19 cellular contexts compared by ENCODE assay signal in the genomic region with DNA sequence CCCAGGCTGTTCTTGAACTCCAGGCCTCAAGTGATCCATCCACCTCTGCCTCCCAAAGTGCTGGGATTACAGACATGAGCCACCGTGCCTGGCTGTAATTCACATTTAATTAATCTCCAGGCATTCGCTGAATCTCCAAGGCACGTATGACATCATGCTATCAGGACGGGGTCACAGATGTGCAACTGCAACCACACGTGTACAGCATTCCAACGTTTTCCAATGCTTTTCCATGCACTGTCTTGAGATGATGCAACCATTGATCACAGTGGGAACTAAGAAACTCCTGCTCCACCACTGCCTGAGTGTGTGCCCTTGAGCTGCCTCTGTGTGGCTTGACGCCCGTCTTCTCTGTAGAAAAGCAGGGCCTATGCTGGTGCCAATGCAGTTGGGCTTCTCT.
DNase-seq lines count a peak whose midpoint lies in the region; ATAC-seq, FAIRE-seq and TF ChIP-seq lines count a peak whose summit lies in the region.
"Had no signal": no experiment of that assay in that cellular context is flagged by ENCODE, and none has a peak within 500 bp of the region (broad histone marks: within the 10 kb centered on the region; RNA-seq: fewer than 3 reads in every experiment).

No MANE protein-coding gene starts in this region.

- peak overlapping the region; percentile 2 to 70 (median 50) for H3K27ac Mint-ChIP-seq in CD8-positive, alpha-beta memory T cell
- H3K27ac Mint-ChIP-seq in activated T-helper 1 cell treated with anti-CD3 and anti-CD28 coated beads, Interleukin-12 subunit alpha, Interleukin-12 subunit beta, Interleukin-2, Interleukin-4 antibody, amounts not matched to agents 30 ng/mL and 10 ng/mL and 1 ng/mL, durations not matched to agents 14 hours and 24 hours and 36 hours, result peak overlapping the region; percentile 42

- no peaks in the 10 kb centered on the region for H3K36me3 ChIP-seq in CD8-positive, alpha-beta memory T cell (ENCODE audit: insufficient read depth, low read length)

- H3K4me3 ChIP-seq in AG10803 (ENCODE audit: low read length) (no peak overlapping the region), foreskin fibroblast (ENCODE audit: low read depth in 1 of 2, low read length in 2 of 2) (no peak overlapping the region)
- no peak overlapping the region for H3K4me3 ChIP-seq in CD8-positive, alpha-beta memory T cell (ENCODE audit: low read length)

- no peaks in the 10 kb centered on the region for H3K27me3 ChIP-seq in CD8-positive, alpha-beta memory T cell (ENCODE audit: insufficient read depth, low read length, poor library complexity, severe bottlenecking)

- FAIRE-seq in RCC 7860 (lab: Jason Lieb, UNC), result no peak

- no peaks in the 10 kb centered on the region for H3K9me3 Mint-ChIP-seq in CD8-positive, alpha-beta memory T cell
- H3K9me3 Mint-ChIP-seq in activated T-helper 1 cell treated with anti-CD3 and anti-CD28 coated beads, Interleukin-12 subunit alpha, Interleukin-12 subunit beta, Interleukin-2, Interleukin-4 antibody, amounts not matched to agents 30 ng/mL and 10 ng/mL and 1 ng/mL, durations not matched to agents 14 hours and 24 hours and 36 hours, result no peaks in the 10 kb centered on the region

- peak overlapping the region in 4 of 7 donors; percentile 25 to 55 (median 33) for H3K4me3 Mint-ChIP-seq in CD8-positive, alpha-beta memory T cell
- no peak overlapping the region for H3K4me3 Mint-ChIP-seq in activated T-helper 1 cell treated with anti-CD3 and anti-CD28 coated beads, Interleukin-12 subunit alpha, Interleukin-12 subunit beta, Interleukin-2, Interleukin-4 antibody, amounts not matched to agents 30 ng/mL and 10 ng/mL and 1 ng/mL, durations not matched to agents 14 hours and 24 hours and 36 hours

- intact Hi-C loops in activated T-helper 1 cell treated with anti-CD3 and anti-CD28 coated beads, Interleukin-12 subunit alpha, Interleukin-12 subunit beta, Interleukin-2, Interleukin-4 antibody, amounts not matched to agents 30 ng/mL and 10 ng/mL and 1 ng/mL, durations not matched to agents 14 hours and 24 hours and 36 hours (cut with micrococcal nuclease), result no loop called here
- intact Hi-C loops in left cardiac atrium (cut with DNase I), result loop anchor here in 1 of 2 donors (10.0 kb wide), 1 partner anchor 1055 kb away; no protein-coding TSS in a partner anchor

- ATAC-seq in left cardiac atrium (no peak), HG03442 (IDR thresholded peaks at IDR 0.05; ENCODE audit: unreplicated experiment) (no peak)

- H3K27me3 Mint-ChIP-seq in CD8-positive, alpha-beta memory T cell, result peaks cover 0 to 5% of the 10 kb centered on the region in 2 donors
- H3K27me3 Mint-ChIP-seq in activated T-helper 1 cell treated with anti-CD3 and anti-CD28 coated beads, Interleukin-12 subunit alpha, Interleukin-12 subunit beta, Interleukin-2, Interleukin-4 antibody, amounts not matched to agents 30 ng/mL and 10 ng/mL and 1 ng/mL, durations not matched to agents 14 hours and 24 hours and 36 hours (ENCODE audit: insufficient read depth), result no peaks in the 10 kb centered on the region

- CTCF ChIA-PET in CD8-positive, alpha-beta memory T cell (lab: Charles Lee), result interaction anchor here (1.0 to 6.9 kb wide), 2 partner anchors 35 to 62 kb away, joined by 3 to 42 read pairs; no protein-coding TSS in a partner anchor

- POLR2A ChIA-PET in CD8-positive, alpha-beta memory T cell (lab: Charles Lee), result no interaction called here

- peaks cover 14% of the 10 kb centered on the region for H3K4me1 ChIP-seq in CD8-positive, alpha-beta memory T cell (ENCODE audit: insufficient read depth, low read length)

- peaks cover 48 to 61% (median 53%) of the 10 kb centered on the region in 3 donors for H3K4me1 Mint-ChIP-seq in CD8-positive, alpha-beta memory T cell
- H3K4me1 Mint-ChIP-seq in activated T-helper 1 cell treated with anti-CD3 and anti-CD28 coated beads, Interleukin-12 subunit alpha, Interleukin-12 subunit beta, Interleukin-2, Interleukin-4 antibody, amounts not matched to agents 30 ng/mL and 10 ng/mL and 1 ng/mL, durations not matched to agents 14 hours and 24 hours and 36 hours (ENCODE audit: low read depth), result peaks cover 61% of the 10 kb centered on the region

- peak; percentile 92 for DNase-seq in AG10803 (ENCODE audit: low read depth)
- DNase-seq in CD8-positive, alpha-beta memory T cell, result no peak
- no peak for DNase-seq in activated T-helper 1 cell treated with anti-CD3 and anti-CD28 coated beads, Interleukin-12 subunit alpha, Interleukin-12 subunit beta, Interleukin-2, Interleukin-4 antibody, amounts not matched to agents 30 ng/mL and 10 ng/mL and 1 ng/mL, durations not matched to agents 14 hours and 24 hours and 36 hours (ENCODE audit: low spot score)
- peak; percentile 73 to 83 for DNase-seq in foreskin fibroblast
- DNase-seq in RCC 7860 (ENCODE audit: low spot score), result no peak
- DNase-seq in NCI-H146 (lab: John Stamatoyannopoulos, UW), result no peak
- no peak for DNase-seq in left cardiac atrium
- DNase-seq: C1 segment of cervical spinal cord, DMS79, HCEC 1CT, KBM-7, MV-4-11, NCI-H187, NCI-H2107, NCI-H2227 treated with DMSO at 0.1 percent for 48 hours, NCI-H510A treated with DMSO at 0.1 percent for 48 hours, NCI-H774, OCI-M1 had no signal

- no peak for TF ChIP-seq CTCF in AG10803 (conservative IDR thresholded peaks at IDR 0.05; ENCODE audit: low read length)
- no peak for TF ChIP-seq CTCF in foreskin fibroblast (IDR thresholded peaks at IDR 0.05; ENCODE audit: low read depth, low read length)

- no peaks in the 10 kb centered on the region for H3K36me3 Mint-ChIP-seq in CD8-positive, alpha-beta memory T cell
- H3K36me3 Mint-ChIP-seq in activated T-helper 1 cell treated with anti-CD3 and anti-CD28 coated beads, Interleukin-12 subunit alpha, Interleukin-12 subunit beta, Interleukin-2, Interleukin-4 antibody, amounts not matched to agents 30 ng/mL and 10 ng/mL and 1 ng/mL, durations not matched to agents 14 hours and 24 hours and 36 hours (ENCODE audit: low read depth), result no peaks in the 10 kb centered on the region

- H3K27ac ChIP-seq in CD8-positive, alpha-beta memory T cell (ENCODE audit: low read depth, low read length), result no peak overlapping the region

- H3K9me3 ChIP-seq in CD8-positive, alpha-beta memory T cell (ENCODE audit: low read length), result no peaks in the 10 kb centered on the region

Comparison
In these comparisons a context has a peak if more than half of its experiments do, and no peak if none do; other contexts are left out.
1. DNase-seq: peak in AG10803 (single experiment) and foreskin fibroblast (2 of 2); none in CD8-positive, alpha-beta memory T cell (0 of 5), activated T-helper 1 cell treated with anti-CD3 and anti-CD28 coated beads, Interleukin-12 subunit alpha, Interleukin-12 subunit beta, Interleukin-2, Interleukin-4 antibody, amounts not matched to agents 30 ng/mL and 10 ng/mL and 1 ng/mL, durations not matched to agents 14 hours and 24 hours and 36 hours (single experiment), RCC 7860 (single experiment), NCI-H146 (single experiment) and left cardiac atrium (single experiment).